In the genomic region with DNA sequence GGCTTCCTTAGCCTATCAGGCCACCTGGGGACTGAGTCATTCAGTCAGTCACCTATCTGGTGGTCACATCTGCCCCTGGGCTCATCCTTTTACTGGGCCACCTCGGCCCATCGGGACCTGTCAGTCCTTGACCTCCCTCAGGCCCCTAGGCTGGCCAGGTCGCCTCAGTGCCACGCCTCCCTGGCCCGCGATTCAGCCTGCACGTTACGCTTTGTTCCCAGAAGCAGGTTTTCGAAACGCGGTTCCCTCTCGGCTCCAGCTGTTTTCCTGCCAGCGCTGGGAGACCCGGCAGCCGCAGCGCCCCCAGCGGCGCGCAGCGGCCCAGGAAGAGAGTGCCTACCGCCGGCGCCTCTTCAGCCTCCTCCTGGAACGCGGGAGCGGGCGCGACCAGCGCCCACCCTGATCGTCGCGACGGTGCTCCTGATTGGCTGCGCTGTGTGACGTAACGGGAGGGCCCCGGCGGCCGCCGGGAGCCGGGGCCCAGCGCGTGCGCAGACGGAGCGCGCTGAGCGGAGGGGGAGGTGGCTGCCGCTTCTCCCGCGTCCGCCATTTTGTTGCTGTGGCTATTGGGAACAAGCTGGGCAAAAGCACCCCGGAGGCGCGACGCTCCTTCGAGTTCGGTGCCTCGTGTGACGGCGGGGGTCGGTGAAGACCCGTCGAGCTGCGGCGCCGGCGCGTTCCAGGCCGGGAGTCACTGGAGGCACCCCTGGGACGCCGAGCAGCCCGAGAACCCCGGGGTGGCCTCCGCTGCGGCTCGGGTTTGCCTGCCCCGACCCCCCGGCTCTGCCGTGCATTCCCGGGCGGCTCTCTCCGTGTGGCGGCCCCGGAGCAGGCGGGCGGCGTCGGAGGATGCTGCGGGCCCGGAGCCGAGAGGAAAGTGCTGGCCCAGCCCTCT, we compare ENCODE assay signal across 1 cellular context.
TF ChIP-seq lines count a peak whose summit lies in the region.

A gene with protein sequence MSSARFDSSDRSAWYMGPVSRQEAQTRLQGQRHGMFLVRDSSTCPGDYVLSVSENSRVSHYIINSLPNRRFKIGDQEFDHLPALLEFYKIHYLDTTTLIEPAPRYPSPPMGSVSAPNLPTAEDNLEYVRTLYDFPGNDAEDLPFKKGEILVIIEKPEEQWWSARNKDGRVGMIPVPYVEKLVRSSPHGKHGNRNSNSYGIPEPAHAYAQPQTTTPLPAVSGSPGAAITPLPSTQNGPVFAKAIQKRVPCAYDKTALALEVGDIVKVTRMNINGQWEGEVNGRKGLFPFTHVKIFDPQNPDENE (plus strand): TSS at position 492 of the 895 bp plus-strand sequence. CDS start 528 bp downstream, outside the sequence.

TF ChIP-seq in HEK293, 187 proteins besides CTCF, POLR2A, EP300 and RAD21 (continued from another document and continues in another):
- TF ChIP-seq ZNF654 (tag by site-specific recombination; IDR thresholded peaks at IDR 0.05; ENCODE audit: low read depth): no peak
- no peak for TF ChIP-seq ZNF707 (tag by site-specific recombination; IDR thresholded peaks at IDR 0.05)
- TF ChIP-seq GLIS2 (tag by site-specific recombination; IDR thresholded peaks at IDR 0.05): peak; percentile 92
- no peak for TF ChIP-seq ZNF140 (tag by site-specific recombination; IDR thresholded peaks at IDR 0.05)
- TF ChIP-seq, protein P1, sequence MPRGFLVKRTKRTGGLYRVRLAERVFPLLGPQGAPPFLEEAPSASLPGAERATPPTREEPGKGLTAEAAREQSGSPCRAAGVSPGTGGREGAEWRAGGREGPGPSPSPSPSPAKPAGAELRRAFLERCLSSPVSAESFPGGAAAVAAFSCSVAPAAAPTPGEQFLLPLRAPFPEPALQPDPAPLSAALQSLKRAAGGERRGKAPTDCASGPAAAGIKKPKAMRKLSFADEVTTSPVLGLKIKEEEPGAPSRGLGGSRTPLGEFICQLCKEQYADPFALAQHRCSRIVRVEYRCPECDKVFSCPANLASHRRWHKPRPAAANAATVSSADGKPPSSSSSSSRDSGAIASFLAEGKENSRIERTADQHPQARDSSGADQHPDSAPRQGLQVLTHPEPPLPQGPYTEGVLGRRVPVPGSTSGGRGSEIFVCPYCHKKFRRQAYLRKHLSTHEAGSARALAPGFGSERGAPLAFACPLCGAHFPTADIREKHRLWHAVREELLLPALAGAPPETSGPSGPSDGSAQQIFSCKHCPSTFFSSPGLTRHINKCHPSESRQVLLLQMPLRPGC (tag by site-specific recombination; IDR thresholded peaks at IDR 0.05): 0 out of 2 replicates have a peak, but pooled peaks have one; percentile 47
- TF ChIP-seq MEIS1 (CRISPR knock-in tag; IDR thresholded peaks at IDR 0.05; ENCODE audit: borderline replicate concordance): no peak
- TF ChIP-seq SP2 (tag by site-specific recombination; IDR thresholded peaks at IDR 0.05): peak; percentile 76
- TF ChIP-seq GFI1B (tag by site-specific recombination; IDR thresholded peaks at IDR 0.05): no peak
- no peak for TF ChIP-seq FEZF1 (tag by site-specific recombination; IDR thresholded peaks at IDR 0.05)
- no peak for TF ChIP-seq ZNF302 (tag by site-specific recombination; IDR thresholded peaks at IDR 0.05; ENCODE audit: low read depth)
- TF ChIP-seq ZSCAN23 (tag by site-specific recombination; IDR thresholded peaks at IDR 0.05): no peak
- TF ChIP-seq ZBTB48 (tag by site-specific recombination; IDR thresholded peaks at IDR 0.05): peak; percentile 55
- TF ChIP-seq ZNF677 (tag by site-specific recombination; IDR thresholded peaks at IDR 0.05): peak; percentile 5; the same call in 1 of the 2 replicates
- TF ChIP-seq, protein P2, sequence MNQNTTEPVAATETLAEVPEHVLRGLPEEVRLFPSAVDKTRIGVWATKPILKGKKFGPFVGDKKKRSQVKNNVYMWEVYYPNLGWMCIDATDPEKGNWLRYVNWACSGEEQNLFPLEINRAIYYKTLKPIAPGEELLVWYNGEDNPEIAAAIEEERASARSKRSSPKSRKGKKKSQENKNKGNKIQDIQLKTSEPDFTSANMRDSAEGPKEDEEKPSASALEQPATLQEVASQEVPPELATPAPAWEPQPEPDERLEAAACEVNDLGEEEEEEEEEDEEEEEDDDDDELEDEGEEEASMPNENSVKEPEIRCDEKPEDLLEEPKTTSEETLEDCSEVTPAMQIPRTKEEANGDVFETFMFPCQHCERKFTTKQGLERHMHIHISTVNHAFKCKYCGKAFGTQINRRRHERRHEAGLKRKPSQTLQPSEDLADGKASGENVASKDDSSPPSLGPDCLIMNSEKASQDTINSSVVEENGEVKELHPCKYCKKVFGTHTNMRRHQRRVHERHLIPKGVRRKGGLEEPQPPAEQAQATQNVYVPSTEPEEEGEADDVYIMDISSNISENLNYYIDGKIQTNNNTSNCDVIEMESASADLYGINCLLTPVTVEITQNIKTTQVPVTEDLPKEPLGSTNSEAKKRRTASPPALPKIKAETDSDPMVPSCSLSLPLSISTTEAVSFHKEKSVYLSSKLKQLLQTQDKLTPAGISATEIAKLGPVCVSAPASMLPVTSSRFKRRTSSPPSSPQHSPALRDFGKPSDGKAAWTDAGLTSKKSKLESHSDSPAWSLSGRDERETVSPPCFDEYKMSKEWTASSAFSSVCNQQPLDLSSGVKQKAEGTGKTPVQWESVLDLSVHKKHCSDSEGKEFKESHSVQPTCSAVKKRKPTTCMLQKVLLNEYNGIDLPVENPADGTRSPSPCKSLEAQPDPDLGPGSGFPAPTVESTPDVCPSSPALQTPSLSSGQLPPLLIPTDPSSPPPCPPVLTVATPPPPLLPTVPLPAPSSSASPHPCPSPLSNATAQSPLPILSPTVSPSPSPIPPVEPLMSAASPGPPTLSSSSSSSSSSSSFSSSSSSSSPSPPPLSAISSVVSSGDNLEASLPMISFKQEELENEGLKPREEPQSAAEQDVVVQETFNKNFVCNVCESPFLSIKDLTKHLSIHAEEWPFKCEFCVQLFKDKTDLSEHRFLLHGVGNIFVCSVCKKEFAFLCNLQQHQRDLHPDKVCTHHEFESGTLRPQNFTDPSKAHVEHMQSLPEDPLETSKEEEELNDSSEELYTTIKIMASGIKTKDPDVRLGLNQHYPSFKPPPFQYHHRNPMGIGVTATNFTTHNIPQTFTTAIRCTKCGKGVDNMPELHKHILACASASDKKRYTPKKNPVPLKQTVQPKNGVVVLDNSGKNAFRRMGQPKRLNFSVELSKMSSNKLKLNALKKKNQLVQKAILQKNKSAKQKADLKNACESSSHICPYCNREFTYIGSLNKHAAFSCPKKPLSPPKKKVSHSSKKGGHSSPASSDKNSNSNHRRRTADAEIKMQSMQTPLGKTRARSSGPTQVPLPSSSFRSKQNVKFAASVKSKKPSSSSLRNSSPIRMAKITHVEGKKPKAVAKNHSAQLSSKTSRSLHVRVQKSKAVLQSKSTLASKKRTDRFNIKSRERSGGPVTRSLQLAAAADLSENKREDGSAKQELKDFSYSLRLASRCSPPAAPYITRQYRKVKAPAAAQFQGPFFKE (tag by site-specific recombination; IDR thresholded peaks at IDR 0.05; ENCODE audit: borderline replicate concordance): no peak
- no peak for TF ChIP-seq ZNF830 (tag by site-specific recombination; IDR thresholded peaks at IDR 0.05; ENCODE audit: low read depth)
- no peak for TF ChIP-seq ZNF37A (tag by site-specific recombination; IDR thresholded peaks at IDR 0.05)
- TF ChIP-seq, protein P3, sequence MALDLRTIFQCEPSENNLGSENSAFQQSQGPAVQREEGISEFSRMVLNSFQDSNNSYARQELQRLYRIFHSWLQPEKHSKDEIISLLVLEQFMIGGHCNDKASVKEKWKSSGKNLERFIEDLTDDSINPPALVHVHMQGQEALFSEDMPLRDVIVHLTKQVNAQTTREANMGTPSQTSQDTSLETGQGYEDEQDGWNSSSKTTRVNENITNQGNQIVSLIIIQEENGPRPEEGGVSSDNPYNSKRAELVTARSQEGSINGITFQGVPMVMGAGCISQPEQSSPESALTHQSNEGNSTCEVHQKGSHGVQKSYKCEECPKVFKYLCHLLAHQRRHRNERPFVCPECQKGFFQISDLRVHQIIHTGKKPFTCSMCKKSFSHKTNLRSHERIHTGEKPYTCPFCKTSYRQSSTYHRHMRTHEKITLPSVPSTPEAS (tag by site-specific recombination; IDR thresholded peaks at IDR 0.05): no peak
- no peak for TF ChIP-seq ZNF214 (tag by site-specific recombination; IDR thresholded peaks at IDR 0.05; ENCODE audit: borderline replicate concordance)
- no peak for TF ChIP-seq ZNF843 (tag by site-specific recombination; IDR thresholded peaks at IDR 0.05)
- 0 out of 2 replicates have a peak, but pooled peaks have one; percentile 12 for TF ChIP-seq ZNF777 (tag by site-specific recombination; IDR thresholded peaks at IDR 0.05; ENCODE audit: borderline replicate concordance)
- peak; percentile 51 for TF ChIP-seq KLF8 (tag by site-specific recombination; IDR thresholded peaks at IDR 0.05)
- peak; percentile 55 for TF ChIP-seq SP3 (tag by site-specific recombination; IDR thresholded peaks at IDR 0.05)
- no peak; the same call in 1 of the 2 replicates for TF ChIP-seq ZFHX2 (tag by site-specific recombination; conservative IDR thresholded peaks at IDR 0.05)
- TF ChIP-seq, protein P4, sequence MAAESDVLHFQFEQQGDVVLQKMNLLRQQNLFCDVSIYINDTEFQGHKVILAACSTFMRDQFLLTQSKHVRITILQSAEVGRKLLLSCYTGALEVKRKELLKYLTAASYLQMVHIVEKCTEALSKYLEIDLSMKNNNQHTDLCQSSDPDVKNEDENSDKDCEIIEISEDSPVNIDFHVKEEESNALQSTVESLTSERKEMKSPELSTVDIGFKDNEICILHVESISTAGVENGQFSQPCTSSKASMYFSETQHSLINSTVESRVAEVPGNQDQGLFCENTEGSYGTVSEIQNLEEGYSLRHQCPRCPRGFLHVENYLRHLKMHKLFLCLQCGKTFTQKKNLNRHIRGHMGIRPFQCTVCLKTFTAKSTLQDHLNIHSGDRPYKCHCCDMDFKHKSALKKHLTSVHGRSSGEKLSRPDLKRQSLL (tag by site-specific recombination; IDR thresholded peaks at IDR 0.05): no peak
- 0 out of 2 replicates have a peak, but pooled peaks have one; percentile 23 for TF ChIP-seq ZNF792 (tag by site-specific recombination; IDR thresholded peaks at IDR 0.05)
- no peak for TF ChIP-seq ZNF426 (tag by site-specific recombination; IDR thresholded peaks at IDR 0.05)
- peak; percentile 94 for TF ChIP-seq ZNF629 (tag by site-specific recombination; IDR thresholded peaks at IDR 0.05)
- TF ChIP-seq ZNF391 (tag by site-specific recombination; IDR thresholded peaks at IDR 0.05; ENCODE audit: borderline replicate concordance, low read depth): no peak
- TF ChIP-seq, protein P5, sequence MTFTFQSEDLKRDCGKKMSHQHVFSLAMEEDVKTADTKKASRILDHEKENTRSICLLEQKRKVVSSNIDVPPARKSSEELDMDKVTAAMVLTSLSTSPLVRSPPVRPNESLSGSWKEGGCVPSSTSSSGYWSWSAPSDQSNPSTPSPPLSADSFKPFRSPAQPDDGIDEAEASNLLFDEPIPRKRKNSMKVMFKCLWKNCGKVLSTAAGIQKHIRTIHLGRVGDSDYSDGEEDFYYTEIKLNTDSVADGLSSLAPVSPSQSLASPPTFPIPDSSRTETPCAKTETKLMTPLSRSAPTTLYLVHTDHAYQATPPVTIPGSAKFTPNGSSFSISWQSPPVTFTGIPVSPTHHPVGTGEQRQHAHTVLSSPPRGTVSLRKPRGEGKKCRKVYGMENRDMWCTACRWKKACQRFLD (tag by site-specific recombination; IDR thresholded peaks at IDR 0.05): no peak; the same call in 1 of the 2 replicates
- TF ChIP-seq ZNF423 (tag by site-specific recombination; IDR thresholded peaks at IDR 0.05): peak; percentile 90
- peak; percentile 17; the same call in 1 of the 2 replicates for TF ChIP-seq TRIM28 (IDR thresholded peaks at IDR 0.05; ENCODE audit: borderline replicate concordance, low read length)
- TF ChIP-seq ZFP37 (tag by site-specific recombination; IDR thresholded peaks at IDR 0.05): no peak; the same call in 1 of the 2 replicates
- TF ChIP-seq ZNF239 (tag by site-specific recombination; IDR thresholded peaks at IDR 0.05): no peak
- TF ChIP-seq, protein P6, sequence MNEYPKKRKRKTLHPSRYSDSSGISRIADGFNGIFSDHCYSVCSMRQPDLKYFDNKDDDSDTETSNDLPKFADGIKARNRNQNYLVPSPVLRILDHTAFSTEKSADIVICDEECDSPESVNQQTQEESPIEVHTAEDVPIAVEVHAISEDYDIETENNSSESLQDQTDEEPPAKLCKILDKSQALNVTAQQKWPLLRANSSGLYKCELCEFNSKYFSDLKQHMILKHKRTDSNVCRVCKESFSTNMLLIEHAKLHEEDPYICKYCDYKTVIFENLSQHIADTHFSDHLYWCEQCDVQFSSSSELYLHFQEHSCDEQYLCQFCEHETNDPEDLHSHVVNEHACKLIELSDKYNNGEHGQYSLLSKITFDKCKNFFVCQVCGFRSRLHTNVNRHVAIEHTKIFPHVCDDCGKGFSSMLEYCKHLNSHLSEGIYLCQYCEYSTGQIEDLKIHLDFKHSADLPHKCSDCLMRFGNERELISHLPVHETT (tag by site-specific recombination; IDR thresholded peaks at IDR 0.05): peak; percentile 19; the same call in 1 of the 2 replicates
- TF ChIP-seq, protein P7, sequence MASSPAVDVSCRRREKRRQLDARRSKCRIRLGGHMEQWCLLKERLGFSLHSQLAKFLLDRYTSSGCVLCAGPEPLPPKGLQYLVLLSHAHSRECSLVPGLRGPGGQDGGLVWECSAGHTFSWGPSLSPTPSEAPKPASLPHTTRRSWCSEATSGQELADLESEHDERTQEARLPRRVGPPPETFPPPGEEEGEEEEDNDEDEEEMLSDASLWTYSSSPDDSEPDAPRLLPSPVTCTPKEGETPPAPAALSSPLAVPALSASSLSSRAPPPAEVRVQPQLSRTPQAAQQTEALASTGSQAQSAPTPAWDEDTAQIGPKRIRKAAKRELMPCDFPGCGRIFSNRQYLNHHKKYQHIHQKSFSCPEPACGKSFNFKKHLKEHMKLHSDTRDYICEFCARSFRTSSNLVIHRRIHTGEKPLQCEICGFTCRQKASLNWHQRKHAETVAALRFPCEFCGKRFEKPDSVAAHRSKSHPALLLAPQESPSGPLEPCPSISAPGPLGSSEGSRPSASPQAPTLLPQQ (tag by site-specific recombination; IDR thresholded peaks at IDR 0.05): 0 out of 2 replicates have a peak, but pooled peaks have one; percentile 78
- TF ChIP-seq, protein P8, sequence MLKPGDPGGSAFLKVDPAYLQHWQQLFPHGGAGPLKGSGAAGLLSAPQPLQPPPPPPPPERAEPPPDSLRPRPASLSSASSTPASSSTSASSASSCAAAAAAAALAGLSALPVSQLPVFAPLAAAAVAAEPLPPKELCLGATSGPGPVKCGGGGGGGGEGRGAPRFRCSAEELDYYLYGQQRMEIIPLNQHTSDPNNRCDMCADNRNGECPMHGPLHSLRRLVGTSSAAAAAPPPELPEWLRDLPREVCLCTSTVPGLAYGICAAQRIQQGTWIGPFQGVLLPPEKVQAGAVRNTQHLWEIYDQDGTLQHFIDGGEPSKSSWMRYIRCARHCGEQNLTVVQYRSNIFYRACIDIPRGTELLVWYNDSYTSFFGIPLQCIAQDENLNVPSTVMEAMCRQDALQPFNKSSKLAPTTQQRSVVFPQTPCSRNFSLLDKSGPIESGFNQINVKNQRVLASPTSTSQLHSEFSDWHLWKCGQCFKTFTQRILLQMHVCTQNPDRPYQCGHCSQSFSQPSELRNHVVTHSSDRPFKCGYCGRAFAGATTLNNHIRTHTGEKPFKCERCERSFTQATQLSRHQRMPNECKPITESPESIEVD (tag by site-specific recombination; IDR thresholded peaks at IDR 0.05): no peak
- TF ChIP-seq, protein P9, sequence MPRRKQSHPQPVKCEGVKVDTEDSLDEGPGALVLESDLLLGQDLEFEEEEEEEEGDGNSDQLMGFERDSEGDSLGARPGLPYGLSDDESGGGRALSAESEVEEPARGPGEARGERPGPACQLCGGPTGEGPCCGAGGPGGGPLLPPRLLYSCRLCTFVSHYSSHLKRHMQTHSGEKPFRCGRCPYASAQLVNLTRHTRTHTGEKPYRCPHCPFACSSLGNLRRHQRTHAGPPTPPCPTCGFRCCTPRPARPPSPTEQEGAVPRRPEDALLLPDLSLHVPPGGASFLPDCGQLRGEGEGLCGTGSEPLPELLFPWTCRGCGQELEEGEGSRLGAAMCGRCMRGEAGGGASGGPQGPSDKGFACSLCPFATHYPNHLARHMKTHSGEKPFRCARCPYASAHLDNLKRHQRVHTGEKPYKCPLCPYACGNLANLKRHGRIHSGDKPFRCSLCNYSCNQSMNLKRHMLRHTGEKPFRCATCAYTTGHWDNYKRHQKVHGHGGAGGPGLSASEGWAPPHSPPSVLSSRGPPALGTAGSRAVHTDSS (tag by site-specific recombination; IDR thresholded peaks at IDR 0.05): no peak
